ENCODE assay signal across 13 cellular contexts in the genomic region with DNA sequence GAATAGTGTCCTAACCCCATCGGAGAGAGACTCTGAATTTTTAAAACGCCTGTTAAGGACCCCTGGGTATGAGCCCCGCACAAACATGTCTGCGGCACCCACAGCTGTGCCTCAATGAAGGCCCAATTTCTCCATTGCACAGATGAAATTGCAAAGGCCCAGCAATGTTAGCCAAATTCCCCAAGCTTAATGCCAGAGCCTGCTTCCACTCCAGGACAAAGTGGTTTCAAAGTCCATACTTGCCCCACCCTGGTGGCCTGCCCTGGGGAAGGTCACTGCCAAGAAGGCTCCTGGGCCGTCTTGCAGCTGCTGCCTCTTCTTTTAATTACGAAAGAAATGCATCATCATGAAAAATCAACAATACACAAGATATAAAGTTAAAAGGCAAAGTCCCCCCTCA.
DNase-seq lines count a peak whose midpoint lies in the region; ATAC-seq and TF ChIP-seq lines count a peak whose summit lies in the region.
"Had no signal": no experiment of that assay in that cellular context is flagged by ENCODE, and none has a peak within 500 bp of the region (broad histone marks: within the 10 kb centered on the region; RNA-seq: fewer than 3 reads in every experiment).

No MANE protein-coding gene starts in this region.

- CTCF ChIA-PET in Calu3 (lab: Charles Lee), result no interaction called here

- no peaks in the 10 kb centered on the region for H3K27me3 ChIP-seq in gastroesophageal sphincter
- no peaks in the 10 kb centered on the region for H3K27me3 ChIP-seq in skeletal muscle satellite cell (ENCODE audit: control insufficient read depth, insufficient read depth, low read length)
- H3K27me3 ChIP-seq: cardiac muscle cell had no signal

- H3K4me1 ChIP-seq in gastroesophageal sphincter (peaks cover 0 to 47% (median 5%) of the 10 kb centered on the region in 3 donors), skeletal muscle satellite cell (ENCODE audit: control insufficient read depth, insufficient read depth, low read length) (no peaks in the 10 kb centered on the region)

- intact Hi-C loops in Calu3 (cut with micrococcal nuclease; ENCODE audit: unreplicated experiment), result loop anchor here (5.0 kb wide), 1 partner anchor 1290 kb away; no protein-coding TSS in a partner anchor

- TF ChIP-seq EP300 in gastroesophageal sphincter (IDR thresholded peaks at IDR 0.05), result no peak

- H3K36me3 Mint-ChIP-seq in activated T-cell treated with anti-CD3 and anti-CD28 coated beads, Interleukin-2, amount 50 U/mL, for 24 hours (ENCODE audit: low read depth), result peaks cover 44% of the 10 kb centered on the region
- H3K36me3 Mint-ChIP-seq in Calu3 (ENCODE audit: insufficient read depth, unreplicated experiment), result no peaks in the 10 kb centered on the region
- H3K36me3 Mint-ChIP-seq: mesothelial cell of epicardium had no signal

- H3K4me1 Mint-ChIP-seq in activated T-cell treated with anti-CD3 and anti-CD28 coated beads, Interleukin-2, amount 50 U/mL, for 24 hours (ENCODE audit: low read depth), result peaks cover 86% of the 10 kb centered on the region
- H3K4me1 Mint-ChIP-seq in Calu3 (ENCODE audit: low read depth, unreplicated experiment), result no peaks in the 10 kb centered on the region

- H3K9ac ChIP-seq in skeletal muscle satellite cell (ENCODE audit: low read depth, low read length), result peak overlapping the region; percentile 56

- no peak for DNase-seq in Jurkat, Clone E6-1 (ENCODE audit: low read depth, low spot score)
- peak; percentile 58 for DNase-seq in activated T-cell treated with anti-CD3 and anti-CD28 coated beads, Interleukin-2, amount 50 U/mL, for 24 hours
- DNase-seq in Calu3, result no peak
- DNase-seq: NCI-H1417; PC-9; stimulated activated CD4-positive, alpha-beta T cell treated with anti-CD3 and anti-CD28 coated beads, Interleukin-1b, Interleukin-23, amount 100 ng/mL, for 48 hours had no signal

- peak overlapping the region; percentile 91 for H3K4me3 Mint-ChIP-seq in activated T-cell treated with anti-CD3 and anti-CD28 coated beads, Interleukin-2, amount 50 U/mL, for 24 hours
- no peak overlapping the region for H3K4me3 Mint-ChIP-seq in Calu3 (ENCODE audit: low read depth, unreplicated experiment)
- H3K4me3 Mint-ChIP-seq: mesothelial cell of epicardium had no signal

- TF ChIP-seq CTCF in gastroesophageal sphincter (IDR thresholded peaks at IDR 0.05), result no peak
- TF ChIP-seq CTCF in Calu3 (IDR thresholded peaks at IDR 0.05; ENCODE audit: unreplicated experiment), result no peak

- peak overlapping the region; percentile 95 for H3K27ac Mint-ChIP-seq in activated T-cell treated with anti-CD3 and anti-CD28 coated beads, Interleukin-2, amount 50 U/mL, for 24 hours
- no peak overlapping the region for H3K27ac Mint-ChIP-seq in Calu3 (ENCODE audit: unreplicated experiment)
- H3K27ac Mint-ChIP-seq: mesothelial cell of epicardium had no signal

- H3K27me3 Mint-ChIP-seq in activated T-cell treated with anti-CD3 and anti-CD28 coated beads, Interleukin-2, amount 50 U/mL, for 24 hours, result no peaks in the 10 kb centered on the region
- H3K27me3 Mint-ChIP-seq in Calu3 (ENCODE audit: unreplicated experiment), result no peaks in the 10 kb centered on the region

- ATAC-seq in gastroesophageal sphincter (no peak), HG03159 (IDR thresholded peaks at IDR 0.05; ENCODE audit: unreplicated experiment) (no peak), HG02763 (IDR thresholded peaks at IDR 0.05; ENCODE audit: unreplicated experiment) (no peak), HG02623 (IDR thresholded peaks at IDR 0.05; ENCODE audit: unreplicated experiment) (no peak)

- peak overlapping the region; percentile 73 for H3K4me3 ChIP-seq in Jurkat, Clone E6-1 (ENCODE audit: low read length)
- H3K4me3 ChIP-seq in gastroesophageal sphincter (peak overlapping the region in 1 of 2 donors; percentile 48), skeletal muscle satellite cell (ENCODE audit: low read length) (no peak overlapping the region)
- H3K4me3 ChIP-seq: cardiac muscle cell, PC-9 had no signal

- H3K9me3 ChIP-seq in gastroesophageal sphincter (no peaks in the 10 kb centered on the region), skeletal muscle satellite cell (replicated peaks; ENCODE audit: low read length) (peaks cover 10% of the 10 kb centered on the region)

- H3K4me2 ChIP-seq in skeletal muscle satellite cell (ENCODE audit: low read length), result no peak overlapping the region
- H3K4me2 ChIP-seq: PC-9 had no signal

- 46 to 57% methylated on average over 6 of the region's 6 CpGs for WGBS in gastroesophageal sphincter (ENCODE audit: low coverage in 1 of 2), 2 donors

- TF ChIP-seq POLR2A in gastroesophageal sphincter (IDR thresholded peaks at IDR 0.05), result no peak

- BruUV-seq in Calu3 (replicated peaks; lab: Mats Ljungman, UMichigan), result no TSS peak

- H3K36me3 ChIP-seq in gastroesophageal sphincter (no peaks in the 10 kb centered on the region), skeletal muscle satellite cell (ENCODE audit: insufficient read depth, low read length) (no peaks in the 10 kb centered on the region)
- H3K36me3 ChIP-seq: cardiac muscle cell had no signal

- no peaks in the 10 kb centered on the region for H3K9me3 Mint-ChIP-seq in activated T-cell treated with anti-CD3 and anti-CD28 coated beads, Interleukin-2, amount 50 U/mL, for 24 hours
- peaks cover 8% of the 10 kb centered on the region for H3K9me3 Mint-ChIP-seq in Calu3 (ENCODE audit: low read depth, unreplicated experiment)
- H3K9me3 Mint-ChIP-seq: mesothelial cell of epicardium had no signal

- peak overlapping the region in 3 of 4 donors; percentile 45 to 79 (median 75) for H3K27ac ChIP-seq in gastroesophageal sphincter
- H3K27ac ChIP-seq: cardiac muscle cell, PC-9 had no signal
